In genomic region chr10:93515071-93515962, GRCh38 we compare ENCODE assay signal across 15 cellular contexts. TPM values are rescaled to one million over a fixed set of nuclear protein-coding genes. Genes with fewer than 3 reads are reported as not detected.
DNase-seq lines count a peak whose midpoint lies in the region; ATAC-seq and TF ChIP-seq lines count a peak whose summit lies in the region.
"Had no signal": no experiment of that assay in that cellular context is flagged by ENCODE, and none has a peak within 500 bp of the region (broad histone marks: within the 10 kb centered on the region; RNA-seq: fewer than 3 reads in every experiment).

No MANE protein-coding gene starts in this region.

- no peak for TF ChIP-seq CTCF in fibroblast of mammary gland (conservative IDR thresholded peaks at IDR 0.05; ENCODE audit: control insufficient read depth, insufficient read depth, low read depth, low read length)
- TF ChIP-seq CTCF in omental fat pad (IDR thresholded peaks at IDR 0.05), result no peak
- TF ChIP-seq CTCF in OCI-LY7 (conservative IDR thresholded peaks at IDR 0.05; ENCODE audit: low read length), result no peak
- TF ChIP-seq CTCF in colonic mucosa (IDR thresholded peaks at IDR 0.05), result no peak

- H3K9me3 ChIP-seq in OCI-LY7 (ENCODE audit: low read length) (peaks cover 9% of the 10 kb centered on the region; the same call in 1 of the 2 replicates), colonic mucosa (no peaks in the 10 kb centered on the region)
- H3K9me3 ChIP-seq: pancreas had no signal

- peak; percentile 85 for ATAC-seq in omental fat pad (ENCODE audit: low FRiP score)
- ATAC-seq: activated CD8-positive, alpha-beta T cell treated with anti-CD3 and anti-CD28 coated beads, Interleukin-2, amount 10 ng/mL, durations not matched to agents 7 days and 5 days had no signal

- H3K27me3 ChIP-seq in ACC112 (ENCODE audit: insufficient read depth, low read length) (no peaks in the 10 kb centered on the region), colonic mucosa (no peaks in the 10 kb centered on the region)
- H3K27me3 ChIP-seq: pancreas had no signal

- BruUV-seq in OCI-LY7 (replicated peaks; lab: Mats Ljungman, UMichigan), result no TSS peak

- no peak overlapping the region for H3K4me2 ChIP-seq in OCI-LY7 (ENCODE audit: low read length)

- H3K4me1 ChIP-seq in ACC112 (ENCODE audit: control insufficient read depth, insufficient read depth, low read length, unreplicated experiment) (peaks cover 29% of the 10 kb centered on the region), OCI-LY7 (ENCODE audit: insufficient read depth, low read length, poor library complexity, severe bottlenecking) (no peaks in the 10 kb centered on the region), colonic mucosa (no peaks in the 10 kb centered on the region)
- H3K4me1 ChIP-seq: pancreas had no signal

- intact Hi-C loops in OCI-LY7 (cut with micrococcal nuclease; ENCODE audit: unreplicated experiment), result no loop called here
- intact Hi-C loops in colonic mucosa (cut with DNase I), result no loop called here

- H3K27ac ChIP-seq in ACC112 (ENCODE audit: low read depth, low read length) (peak overlapping the region; percentile 83), OCI-LY7 (ENCODE audit: low read depth, low read length, poor library complexity, severe bottlenecking) (no peak overlapping the region), colonic mucosa (no peak overlapping the region)
- H3K27ac ChIP-seq: pancreas had no signal

- H3K36me3 ChIP-seq in ACC112 (ENCODE audit: insufficient read depth, low read length) (peaks cover 39% of the 10 kb centered on the region), OCI-LY7 (ENCODE audit: insufficient read depth, low read length) (peaks cover 91% of the 10 kb centered on the region), colonic mucosa (no peaks in the 10 kb centered on the region)
- H3K36me3 ChIP-seq: pancreas had no signal

- DNase-seq in NOMO-1 (lab: John Stamatoyannopoulos, UW; ENCODE audit: unreplicated experiment in 2 of 2), result peak; percentile 51 to 82
- DNase-seq in fibroblast of mammary gland (ENCODE audit: low read depth), result peak; percentile 57
- no peak for DNase-seq in omental fat pad (ENCODE audit: low spot score)
- no peak for DNase-seq in OCI-LY7 (ENCODE audit: low spot score)
- DNase-seq in NCI-H1930 (lab: John Stamatoyannopoulos, UW), result no peak
- no peak for DNase-seq in T1000 (lab: John Stamatoyannopoulos, UW)
- DNase-seq in colonic mucosa, result no peak
- DNase-seq: activated CD8-positive, alpha-beta T cell treated with anti-CD3 and anti-CD28 coated beads, Interleukin-2, amount 10 ng/mL, durations not matched to agents 7 days and 5 days; activated naive CD8-positive, alpha-beta T cell treated with anti-CD3 and anti-CD28 coated beads for 36 hours; immature natural killer cell; NCI-H526 treated with DMSO at 0.1 percent for 48 hours; pancreas; T-helper 1 cell had no signal

- H2AFZ ChIP-seq in ACC112 (ENCODE audit: low read length, unreplicated experiment) (peak overlapping the region; percentile 28), OCI-LY7 (ENCODE audit: low read length) (no peak overlapping the region)

- CTCF ChIA-PET in OCI-LY7 (lab: Charles Lee; ENCODE audit: unreplicated experiment), result no interaction called here

- POLR2A ChIA-PET in OCI-LY7 (lab: Charles Lee), result no interaction called here

- H3K79me2 ChIP-seq in ACC112 (ENCODE audit: control insufficient read depth, insufficient read depth, low read length, unreplicated experiment) (no peaks in the 10 kb centered on the region), OCI-LY7 (ENCODE audit: insufficient read depth, low read depth, low read length) (no peaks in the 10 kb centered on the region)

- no peak overlapping the region for H3K9ac ChIP-seq in colonic mucosa (ENCODE audit: low read depth in 2 of 2, low read length in 2 of 2)

- H4K20me1 ChIP-seq in OCI-LY7 (ENCODE audit: insufficient read depth, low read length), result no peaks in the 10 kb centered on the region

- H3K4me3 ChIP-seq in ACC112 (ENCODE audit: low read depth, low read length) (peak overlapping the region; percentile 27; the same call in 1 of the 2 replicates), fibroblast of mammary gland (ENCODE audit: control insufficient read depth, low read depth, low read length) (no peak overlapping the region), OCI-LY7 (ENCODE audit: low read depth, low read length, poor library complexity, severe bottlenecking) (no peak overlapping the region), colonic mucosa (no peak overlapping the region)
- H3K4me3 ChIP-seq: pancreas had no signal

- no peaks in the 10 kb centered on the region for H3K9me2 ChIP-seq in OCI-LY7 (ENCODE audit: insufficient read depth, low read length)

RNA-seq across cellular contexts. Expression of gene CEP55, which starts 18.9 kb away (rescaled TPM):
- 1 to 10 TPM in 1 of 4 donors, under 1 TPM in 2, not detected in 1; 0.19 to 3.2 (median 0.32) TPM for total RNA-seq in omental fat pad
- total RNA-seq in OCI-LY7 (2014; rRNA removed; shearing (Covaris generic)), result 64.5 and 83.0 TPM in 2 replicates
- 68.3 and 75.2 TPM in 2 replicates for total RNA-seq in OCI-LY7 (2022)
- 10 to 100 TPM; 11.3 to 30.0 TPM for total RNA-seq in colonic mucosa

RNA-seq across cellular contexts. Expression of gene MYOF, which starts 33.2 kb away (rescaled TPM):
- total RNA-seq in omental fat pad (100 to 1,000 TPM in 1 of 4 donors, 10 to 100 TPM in 3; 44.6 to 113 (median 74.5) TPM), OCI-LY7 (2022) (0.30 and 0.42 TPM in 2 replicates), colonic mucosa (10 to 100 TPM; 88.1 to 90.9 TPM)
- not detected in 2 replicates for total RNA-seq in OCI-LY7 (2014; rRNA removed; shearing (Covaris generic))

RNA-seq across cellular contexts. Expression of gene FFAR4, which starts 51.1 kb away (rescaled TPM):
- 1 to 10 TPM; 2.5 to 6.7 (median 3.1) TPM for total RNA-seq in omental fat pad
- total RNA-seq in OCI-LY7 (2014; rRNA removed; shearing (Covaris generic)), result not detected in 2 replicates
- not detected in 2 replicates for total RNA-seq in OCI-LY7 (2022)
- 10 to 100 TPM; 44.2 to 48.2 TPM for total RNA-seq in colonic mucosa
- total RNA-seq: activated CD8-positive, alpha-beta T cell treated with anti-CD3 and anti-CD28 coated beads, Interleukin-2, amount 10 ng/mL, durations not matched to agents 7 days and 5 days; activated naive CD8-positive, alpha-beta T cell treated with anti-CD3 and anti-CD28 coated beads for 36 hours; H1 had no signal

Comparison
In these comparisons a context has a peak if more than half of its experiments do, and no peak if none do; other contexts are left out.
1. DNase-seq: peak in NOMO-1 (2 of 2) and fibroblast of mammary gland (single experiment); none in omental fat pad (single experiment), OCI-LY7 (single experiment), NCI-H1930 (0 of 2), T1000 (single experiment) and colonic mucosa (single experiment).
2. RNA of gene MYOF, which starts 33.2 kb away (total RNA-seq): 88.1 to 90.9 TPM in colonic mucosa and 44.6 to 113 TPM in omental fat pad; 0.30 to 0.42 TPM in OCI-LY7; every median in the first group is over 10 times any median in the second.
3. RNA of gene FFAR4, which starts 51.1 kb away (total RNA-seq): 44.2 to 48.2 TPM in colonic mucosa; 2.5 to 6.7 TPM in omental fat pad and not detected in OCI-LY7; every median in the first group is over 4 times any median in the second.